Comparison of ENCODE assay signal across 13 cellular contexts in genomic region chr14:101075801-101076413, GRCh38.
A peak's percentile ranks its signal among the peaks of the same experiment; 100 is the strongest.
DNase-seq lines count a peak whose midpoint lies in the region; ATAC-seq and TF ChIP-seq lines count a peak whose summit lies in the region.
"Had no signal": no experiment of that assay in that cellular context is flagged by ENCODE, and none has a peak within 500 bp of the region (broad histone marks: within the 10 kb centered on the region; RNA-seq: fewer than 3 reads in every experiment).

No MANE protein-coding gene starts in this region.

- H3K36me3 ChIP-seq in KOPT-K1 (ENCODE audit: insufficient read depth, low read length) (no peaks in the 10 kb centered on the region), Peyer's patch (no peaks in the 10 kb centered on the region)
- H3K36me3 ChIP-seq: tibial artery had no signal

- no peak for TF ChIP-seq CTCF in Peyer's patch (IDR thresholded peaks at IDR 0.05)
- TF ChIP-seq CTCF in RWPE1 (conservative IDR thresholded peaks at IDR 0.05; ENCODE audit: low read depth): no peak

- peaks cover 0 to 7% of the 10 kb centered on the region in 2 donors for H3K27me3 ChIP-seq in Peyer's patch

- CTCF ChIA-PET in RWPE1 (lab: Yijun Ruan, JAX): no interaction called here

- H3K4me3 ChIP-seq in Peyer's patch: no peak overlapping the region
- H3K4me3 ChIP-seq: tibial artery had no signal

- H3K27ac ChIP-seq in KOPT-K1 (ENCODE audit: low read depth, low read length, poor library complexity, severe bottlenecking): peak overlapping the region; percentile 54
- no peak overlapping the region for H3K27ac ChIP-seq in Peyer's patch
- H3K27ac ChIP-seq in RWPE1: no peak overlapping the region
- H3K27ac ChIP-seq: tibial artery had no signal

- no peak for ATAC-seq in left lobe of liver

- no peaks in the 10 kb centered on the region for H3K4me1 ChIP-seq in Peyer's patch

- no peaks in the 10 kb centered on the region for H3K9me3 ChIP-seq in KOPT-K1 (ENCODE audit: insufficient read depth, low read length, poor library complexity, severe bottlenecking)
- no peaks in the 10 kb centered on the region for H3K9me3 ChIP-seq in Peyer's patch
- H3K9me3 ChIP-seq: SK-N-SH, tibial artery had no signal

- POLR2A ChIA-PET in RWPE1 (lab: Yijun Ruan, JAX; ENCODE audit: low non-redundant PET): no interaction called here

- TF ChIP-seq POLR2A in Peyer's patch (IDR thresholded peaks at IDR 0.05): no peak

- peak in 2 of 3 donors; percentile 23 to 29 for DNase-seq in Peyer's patch
- peak; percentile 24 for DNase-seq in left lobe of liver (ENCODE audit: low spot score)
- DNase-seq in stimulated activated CD8-positive, alpha-beta memory T cell treated with anti-CD3 and anti-CD28 coated beads, Interleukin-4, amount 100 ng/mL, for 48 hours: peak; percentile 7
- no peak for DNase-seq in GDM1 (lab: John Stamatoyannopoulos, UW)
- DNase-seq in RWPE1 (ENCODE audit: low spot score): no peak
- DNase-seq in stimulated activated CD4-positive, alpha-beta T cell treated with anti-CD3 and anti-CD28 coated beads, Interleukin-2, amount 100 ng/mL, for 24 hours: no peak
- DNase-seq: activated CD4-positive, CD25-positive, alpha-beta regulatory T cell; H9; KG1; NCI-H187 had no signal

Comparison
In these comparisons a context has a peak if more than half of its experiments do, and no peak if none do; other contexts are left out.
1. DNase-seq: peak in Peyer's patch (2 of 3), left lobe of liver (single experiment) and stimulated activated CD8-positive, alpha-beta memory T cell treated with anti-CD3 and anti-CD28 coated beads, Interleukin-4, amount 100 ng/mL, for 48 hours (single experiment); none in GDM1 (single experiment), RWPE1 (single experiment) and stimulated activated CD4-positive, alpha-beta T cell treated with anti-CD3 and anti-CD28 coated beads, Interleukin-2, amount 100 ng/mL, for 24 hours (0 of 2).